1 cellular context compared by ENCODE assay signal in the genomic region with DNA sequence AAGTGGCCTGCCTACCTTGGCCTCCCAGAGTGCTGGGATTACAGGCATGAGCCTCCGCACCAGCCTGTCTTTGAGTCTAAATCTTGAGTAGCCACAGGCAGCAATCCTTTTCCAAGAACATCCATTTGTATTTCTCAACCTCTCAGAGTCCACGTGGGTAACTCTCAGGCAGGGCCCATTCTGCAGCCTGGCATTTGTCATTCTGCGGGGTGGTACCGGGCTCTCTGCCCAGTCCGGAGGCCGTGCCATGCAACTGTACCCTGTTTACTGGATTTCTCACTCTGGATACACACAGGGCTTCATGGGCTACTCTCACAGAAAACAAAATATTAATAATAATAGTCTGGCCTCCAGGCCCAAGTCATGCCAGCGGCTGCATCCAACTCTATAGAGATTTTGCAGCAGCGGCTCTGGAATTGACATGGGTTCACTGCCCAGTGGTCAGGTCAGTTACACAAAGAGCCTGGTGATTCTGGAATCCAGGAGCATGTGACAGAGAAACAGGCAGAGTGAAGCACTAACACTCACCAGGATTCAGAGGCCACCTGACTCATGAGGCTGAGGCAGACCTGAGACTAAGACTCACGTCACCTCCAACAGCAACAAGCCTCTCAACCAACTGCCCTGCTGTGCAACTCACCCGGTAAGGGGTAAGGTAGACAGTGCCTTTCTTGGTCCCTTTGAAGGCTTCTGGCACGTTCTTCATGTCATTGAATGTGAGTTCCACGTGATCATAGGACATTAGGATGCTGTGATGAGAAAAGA.
TF ChIP-seq lines count a peak whose summit lies in the region.

No MANE protein-coding gene starts in this region.

TF ChIP-seq in HepG2, 621 proteins besides CTCF, POLR2A, EP300 and RAD21:
- 0 out of 2 replicates have a peak, but pooled peaks have one; percentile 26 for TF ChIP-seq SRY (CRISPR knock-in tag; IDR thresholded peaks at IDR 0.05)
- TF ChIP-seq, protein P1, sequence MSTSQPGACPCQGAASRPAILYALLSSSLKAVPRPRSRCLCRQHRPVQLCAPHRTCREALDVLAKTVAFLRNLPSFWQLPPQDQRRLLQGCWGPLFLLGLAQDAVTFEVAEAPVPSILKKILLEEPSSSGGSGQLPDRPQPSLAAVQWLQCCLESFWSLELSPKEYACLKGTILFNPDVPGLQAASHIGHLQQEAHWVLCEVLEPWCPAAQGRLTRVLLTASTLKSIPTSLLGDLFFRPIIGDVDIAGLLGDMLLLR (CRISPR knock-in tag; IDR thresholded peaks at IDR 0.05) = 0 out of 2 replicates have a peak, but pooled peaks have one; percentile 24
- TF ChIP-seq, protein P2, sequence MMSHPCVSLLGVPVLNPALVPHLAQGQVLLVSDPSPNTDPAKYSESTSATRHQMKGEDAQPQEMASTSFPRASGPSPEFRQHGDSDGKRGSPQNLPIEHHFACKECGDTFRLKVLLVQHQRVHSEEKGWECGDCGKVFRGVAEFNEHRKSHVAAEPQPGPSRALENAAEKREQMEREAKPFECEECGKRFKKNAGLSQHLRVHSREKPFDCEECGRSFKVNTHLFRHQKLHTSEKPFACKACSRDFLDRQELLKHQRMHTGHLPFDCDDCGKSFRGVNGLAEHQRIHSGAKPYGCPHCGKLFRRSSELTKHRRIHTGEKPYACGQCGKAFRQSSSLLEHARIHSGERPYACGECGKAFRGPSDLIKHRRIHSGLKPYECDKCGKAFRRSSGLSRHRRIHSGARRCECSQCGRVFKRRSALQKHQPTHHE (CRISPR knock-in tag; IDR thresholded peaks at IDR 0.05; ENCODE audit: borderline replicate concordance) = no peak
